In the genomic region with DNA sequence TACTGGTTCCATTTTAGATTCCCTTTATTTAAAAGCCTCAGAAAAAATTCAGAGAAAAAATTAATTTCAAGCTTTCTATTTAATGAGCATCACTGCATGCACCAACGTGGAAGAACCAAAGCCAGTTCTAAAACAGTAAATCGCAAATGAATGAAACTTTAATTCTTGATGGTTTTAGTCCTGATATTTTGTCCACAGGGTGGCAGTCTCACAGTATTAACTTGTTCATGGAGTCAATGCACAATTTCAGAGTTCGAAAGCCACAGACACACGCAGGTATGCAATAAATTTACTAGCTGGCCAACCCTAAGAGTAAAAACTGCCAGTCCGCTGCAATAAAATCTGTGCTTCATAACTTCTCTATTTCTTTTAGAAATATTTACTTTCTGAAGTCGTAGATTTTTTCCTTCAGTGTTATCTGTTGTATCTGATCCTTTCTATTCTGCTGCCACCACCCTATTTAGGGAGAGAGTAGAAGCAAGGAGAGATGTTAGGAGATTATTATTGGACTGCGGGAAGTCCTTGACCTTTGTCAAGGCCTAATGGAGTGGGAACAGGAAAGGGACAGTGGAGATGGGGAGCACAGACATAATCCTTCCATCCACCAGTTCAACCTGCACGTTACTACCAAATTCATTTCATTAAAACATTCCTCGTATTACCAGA, we compare ENCODE assay signal across 8 cellular contexts. TPM values are rescaled to one million over a fixed set of nuclear protein-coding genes. Genes with fewer than 3 reads are reported as not detected.
DNase-seq lines count a peak whose midpoint lies in the region; ATAC-seq and TF ChIP-seq lines count a peak whose summit lies in the region.

No MANE protein-coding gene starts in this region.

- BruUV-seq in PC-3 (replicated peaks; lab: Mats Ljungman, UMichigan): no TSS peak

- H3K27ac ChIP-seq in GM23338 (ENCODE audit: low read depth): no peak overlapping the region
- H3K27ac ChIP-seq in PC-3 (ENCODE audit: low read length): peak overlapping the region; percentile 45; the same call in 1 of the 2 replicates

- H3K4me1 ChIP-seq in GM23338 (ENCODE audit: insufficient read depth): peaks cover 8% of the 10 kb centered on the region; the same call in 1 of the 2 replicates
- peaks cover 27% of the 10 kb centered on the region for H3K4me1 ChIP-seq in PC-3 (ENCODE audit: insufficient read depth, low read length)

- ATAC-seq in GM23338: peak; percentile 38; the same call in 2 of the 3 replicates
- ATAC-seq in PC-3: peak; percentile 76

- no peak overlapping the region for H3K9ac ChIP-seq in PC-3 (ENCODE audit: low read length)

- H3K27me3 Mint-ChIP-seq in GM23338 (ENCODE audit: insufficient read depth, low read depth, poor library complexity) (peaks cover 2% of the 10 kb centered on the region), brain (no peaks in the 10 kb centered on the region)
- no peaks in the 10 kb centered on the region for H3K27me3 Mint-ChIP-seq in stimulated activated naive CD8-positive, alpha-beta T cell treated with anti-CD3 and anti-CD28 coated beads, Interleukin-15, Interleukin-2, amounts not matched to agents 100 ng/mL and 50 ng/mL, for 24 hours
- no peaks in the 10 kb centered on the region for H3K27me3 Mint-ChIP-seq in activated T-helper 2 cell treated with anti-CD3 and anti-CD28 coated beads, Interferon-gamma antibody, Interleukin-2, Interleukin-4, amounts not matched to agents 10 μg/mL and 5 μg/mL and 100 μg/mL, durations not matched to agents 14 hours and 24 hours and 36 hours (ENCODE audit: low read depth)

- no peak overlapping the region for H3K4me3 ChIP-seq in GM23338
- peak overlapping the region; percentile 10; the same call in 1 of the 2 replicates for H3K4me3 ChIP-seq in PC-3 (ENCODE audit: low read length)
- H3K4me3 ChIP-seq in H7 (ENCODE audit: insufficient read depth, low read depth, low read length): no peak overlapping the region

- H3K4me2 ChIP-seq in GM23338 (no peak overlapping the region), PC-3 (ENCODE audit: low read length) (peak overlapping the region; percentile 64)

- peaks cover 4% of the 10 kb centered on the region for H3K9me3 Mint-ChIP-seq in GM23338
- H3K9me3 Mint-ChIP-seq in brain: peaks cover 4 to 7% (median 5%) of the 10 kb centered on the region in 5 experiments
- H3K9me3 Mint-ChIP-seq in stimulated activated naive CD8-positive, alpha-beta T cell treated with anti-CD3 and anti-CD28 coated beads, Interleukin-15, Interleukin-2, amounts not matched to agents 100 ng/mL and 50 ng/mL, for 24 hours: no peaks in the 10 kb centered on the region
- H3K9me3 Mint-ChIP-seq in activated T-helper 2 cell treated with anti-CD3 and anti-CD28 coated beads, Interferon-gamma antibody, Interleukin-2, Interleukin-4, amounts not matched to agents 10 μg/mL and 5 μg/mL and 100 μg/mL, durations not matched to agents 14 hours and 24 hours and 36 hours: peaks cover 4% of the 10 kb centered on the region

- peak; percentile 10 for DNase-seq in DMS153 (lab: John Stamatoyannopoulos, UW)
- DNase-seq in GM23338 (ENCODE audit: low spot score): peak; percentile 63
- DNase-seq in PC-3: peak; percentile 72
- DNase-seq in kidney glomerular epithelial cell (lab: John Stamatoyannopoulos, UW): peak; percentile 52
- DNase-seq in H7: no peak
- DNase-seq in activated T-helper 2 cell treated with anti-CD3 and anti-CD28 coated beads, Interferon-gamma antibody, Interleukin-2, Interleukin-4, amounts not matched to agents 10 μg/mL and 5 μg/mL and 100 μg/mL, durations not matched to agents 14 hours and 24 hours and 36 hours (ENCODE audit: low spot score): no peak

- H3K4me3 Mint-ChIP-seq in GM23338 (no peak overlapping the region), brain (peak overlapping the region in 1 of 5 experiments; percentile 71)
- H3K4me3 Mint-ChIP-seq in stimulated activated naive CD8-positive, alpha-beta T cell treated with anti-CD3 and anti-CD28 coated beads, Interleukin-15, Interleukin-2, amounts not matched to agents 100 ng/mL and 50 ng/mL, for 24 hours: no peak overlapping the region
- no peak overlapping the region for H3K4me3 Mint-ChIP-seq in activated T-helper 2 cell treated with anti-CD3 and anti-CD28 coated beads, Interferon-gamma antibody, Interleukin-2, Interleukin-4, amounts not matched to agents 10 μg/mL and 5 μg/mL and 100 μg/mL, durations not matched to agents 14 hours and 24 hours and 36 hours (ENCODE audit: low read depth)

- no peak overlapping the region for H3K27ac Mint-ChIP-seq in GM23338
- no peak overlapping the region for H3K27ac Mint-ChIP-seq in brain
- peak overlapping the region; percentile 34 for H3K27ac Mint-ChIP-seq in stimulated activated naive CD8-positive, alpha-beta T cell treated with anti-CD3 and anti-CD28 coated beads, Interleukin-15, Interleukin-2, amounts not matched to agents 100 ng/mL and 50 ng/mL, for 24 hours
- no peak overlapping the region for H3K27ac Mint-ChIP-seq in activated T-helper 2 cell treated with anti-CD3 and anti-CD28 coated beads, Interferon-gamma antibody, Interleukin-2, Interleukin-4, amounts not matched to agents 10 μg/mL and 5 μg/mL and 100 μg/mL, durations not matched to agents 14 hours and 24 hours and 36 hours

- H3K4me1 Mint-ChIP-seq in GM23338 (peaks cover 20% of the 10 kb centered on the region), brain (peaks cover 45% of the 10 kb centered on the region)
- peaks cover 83% of the 10 kb centered on the region for H3K4me1 Mint-ChIP-seq in stimulated activated naive CD8-positive, alpha-beta T cell treated with anti-CD3 and anti-CD28 coated beads, Interleukin-15, Interleukin-2, amounts not matched to agents 100 ng/mL and 50 ng/mL, for 24 hours (ENCODE audit: low read depth)
- H3K4me1 Mint-ChIP-seq in activated T-helper 2 cell treated with anti-CD3 and anti-CD28 coated beads, Interferon-gamma antibody, Interleukin-2, Interleukin-4, amounts not matched to agents 10 μg/mL and 5 μg/mL and 100 μg/mL, durations not matched to agents 14 hours and 24 hours and 36 hours (ENCODE audit: low read depth): peaks cover 44% of the 10 kb centered on the region

- peaks cover 4% of the 10 kb centered on the region for H3K36me3 Mint-ChIP-seq in GM23338 (ENCODE audit: low read depth)
- peaks cover 23% of the 10 kb centered on the region for H3K36me3 Mint-ChIP-seq in brain
- H3K36me3 Mint-ChIP-seq in stimulated activated naive CD8-positive, alpha-beta T cell treated with anti-CD3 and anti-CD28 coated beads, Interleukin-15, Interleukin-2, amounts not matched to agents 100 ng/mL and 50 ng/mL, for 24 hours (ENCODE audit: low read depth): peaks cover 10% of the 10 kb centered on the region
- peaks cover 13% of the 10 kb centered on the region for H3K36me3 Mint-ChIP-seq in activated T-helper 2 cell treated with anti-CD3 and anti-CD28 coated beads, Interferon-gamma antibody, Interleukin-2, Interleukin-4, amounts not matched to agents 10 μg/mL and 5 μg/mL and 100 μg/mL, durations not matched to agents 14 hours and 24 hours and 36 hours (ENCODE audit: low read depth)

- H2AFZ ChIP-seq in GM23338: no peak overlapping the region
- H2AFZ ChIP-seq in PC-3 (ENCODE audit: low read length): peak overlapping the region; percentile 19; the same call in 1 of the 2 replicates

- POLR2A ChIA-PET in PC-3 (lab: Charles Lee; ENCODE audit: unreplicated experiment): interaction anchor here (0.6 kb wide), 1 partner anchor 133 kb away, joined by 4 read pairs; no protein-coding TSS in a partner anchor

- H4K20me1 ChIP-seq in GM23338 (replicated peaks; ENCODE audit: insufficient read depth) (peaks cover 2% of the 10 kb centered on the region; the same call in 1 of the 2 replicates), PC-3 (ENCODE audit: low read length) (no peaks in the 10 kb centered on the region)

- H3F3A ChIP-seq in GM23338 (replicated peaks; ENCODE audit: low read depth): no peaks in the 10 kb centered on the region; the same call in 1 of the 2 replicates
- H3F3A ChIP-seq in PC-3 (ENCODE audit: low read length, unreplicated experiment): no peaks in the 10 kb centered on the region

- H3K9me3 ChIP-seq in PC-3 (ENCODE audit: low read length): no peaks in the 10 kb centered on the region

- intact Hi-C loops in PC-3 (cut with micrococcal nuclease): loop anchor here (2.0 kb wide), 2 partner anchors 36 to 60 kb away; a partner anchor contains a TSS
- intact Hi-C loops in activated T-helper 2 cell treated with anti-CD3 and anti-CD28 coated beads, Interferon-gamma antibody, Interleukin-2, Interleukin-4, amounts not matched to agents 10 μg/mL and 5 μg/mL and 100 μg/mL, durations not matched to agents 14 hours and 24 hours and 36 hours (cut with micrococcal nuclease): loop anchor here (1.0 kb wide), 1 partner anchor 168 kb away; no protein-coding TSS in a partner anchor

- H3K36me3 ChIP-seq in GM23338 (ENCODE audit: insufficient read depth) (no peaks in the 10 kb centered on the region), PC-3 (ENCODE audit: low read depth, low read length) (no peaks in the 10 kb centered on the region), H7 (replicated peaks; ENCODE audit: control insufficient read depth, insufficient read depth, low read length) (no peaks in the 10 kb centered on the region)

- peak; percentile 60 to 63 for TF ChIP-seq CTCF in GM23338 (conservative IDR thresholded peaks at IDR 0.05; ENCODE audit: low read depth in 2 of 2)
- TF ChIP-seq CTCF in PC-3 (conservative IDR thresholded peaks at IDR 0.05; ENCODE audit: low read depth, low read length): peak; percentile 73
- TF ChIP-seq CTCF in brain (conservative IDR thresholded peaks at IDR 0.05): peak; percentile 49 to 69

- H3K27me3 ChIP-seq in GM23338 (ENCODE audit: insufficient read depth) (no peaks in the 10 kb centered on the region), PC-3 (ENCODE audit: low read length) (no peaks in the 10 kb centered on the region), H7 (ENCODE audit: control insufficient read depth, insufficient read depth, low read length) (no peaks in the 10 kb centered on the region)

- H3K9me2 ChIP-seq in GM23338 (ENCODE audit: insufficient read depth) (0 out of 2 replicates have a peak, but pooled peaks cover under 1% of the 10 kb centered on the region), PC-3 (replicated peaks; ENCODE audit: low read length) (no peaks in the 10 kb centered on the region)

- CTCF ChIA-PET in PC-3 (lab: Charles Lee): interaction anchor here (0.6 to 1.0 kb wide), 5 partner anchors 83 to 238 kb away, joined by 3 to 5 read pairs (median 4); no protein-coding TSS in a partner anchor

- H3K79me2 ChIP-seq in GM23338 (replicated peaks; ENCODE audit: insufficient read depth) (peaks cover 45% of the 10 kb centered on the region), PC-3 (ENCODE audit: low read length) (peaks cover 73% of the 10 kb centered on the region)

RNA-seq across cellular contexts. Expression of a gene that starts 7.0 kb away (rescaled TPM):
- total RNA-seq in GM23338 (2014; rRNA removed; shearing (Covaris generic)): 7.6 TPM in 2 replicates
- polyA plus RNA-seq in GM23338 (2016; fragmentation: Nextera tagmentation; extraction: Ambion mirVana) (33.2 and 33.8 TPM in 2 replicates), brain (ENCODE audit: insufficient read depth, low read depth, low replicate concordance) (5.1 TPM)
- 6.4 and 7.3 TPM in 2 replicates for total RNA-seq in PC-3 (2014; rRNA removed)
- total RNA-seq in H7 (2014; rRNA removed; shearing (Covaris generic)): 6.6 and 9.2 TPM in 2 replicates
- total RNA-seq in activated T-helper 2 cell treated with anti-CD3 and anti-CD28 coated beads, Interferon-gamma antibody, Interleukin-2, Interleukin-4, amounts not matched to agents 10 μg/mL and 5 μg/mL and 100 μg/mL, durations not matched to agents 14 hours and 24 hours and 36 hours: 13.3 and 13.8 TPM in 2 replicates

RNA-seq across cellular contexts. Expression of a gene that starts 35.2 kb away (rescaled TPM):
- total RNA-seq in GM23338 (2014; rRNA removed; shearing (Covaris generic)): 11.4 and 12.7 TPM in 2 replicates
- polyA plus RNA-seq in GM23338 (2016; fragmentation: Nextera tagmentation; extraction: Ambion mirVana): 5.4 and 7.0 TPM in 2 replicates
- 15.3 and 17.7 TPM in 2 replicates for total RNA-seq in PC-3 (2014; rRNA removed)
- 12.4 TPM for polyA plus RNA-seq in brain (ENCODE audit: insufficient read depth, low read depth, low replicate concordance)
- total RNA-seq in H7 (2014; rRNA removed; shearing (Covaris generic)): 18.6 and 19.1 TPM in 2 replicates
- total RNA-seq in activated T-helper 2 cell treated with anti-CD3 and anti-CD28 coated beads, Interferon-gamma antibody, Interleukin-2, Interleukin-4, amounts not matched to agents 10 μg/mL and 5 μg/mL and 100 μg/mL, durations not matched to agents 14 hours and 24 hours and 36 hours: 65.3 and 68.1 TPM in 2 replicates

Comparison
In these comparisons a context has a peak if more than half of its experiments do, and no peak if none do; other contexts are left out.
1. DNase-seq: peak in DMS153 (single experiment), GM23338 (single experiment), PC-3 (single experiment) and kidney glomerular epithelial cell (single experiment); none in H7 (single experiment) and activated T-helper 2 cell treated with anti-CD3 and anti-CD28 coated beads, Interferon-gamma antibody, Interleukin-2, Interleukin-4, amounts not matched to agents 10 μg/mL and 5 μg/mL and 100 μg/mL, durations not matched to agents 14 hours and 24 hours and 36 hours (single experiment).
2. Peak in every context shown above with its lines, with median percentiles within 50 percentile points of each other: CTCF ChIP-seq.